10 cellular contexts compared by ENCODE assay signal in genomic region chr1:905811-906531, GRCh38. TPM values are rescaled to one million over a fixed set of nuclear protein-coding genes. Genes with fewer than 3 reads are reported as not detected.
A peak's percentile ranks its signal among the peaks of the same experiment; 100 is the strongest.
DNase-seq lines count a peak whose midpoint lies in the region; ATAC-seq, FAIRE-seq and TF ChIP-seq lines count a peak whose summit lies in the region.
"Had no signal": no experiment of that assay in that cellular context is flagged by ENCODE, and none has a peak within 500 bp of the region (broad histone marks: within the 10 kb centered on the region; RNA-seq: fewer than 3 reads in every experiment).

No MANE protein-coding gene starts in this region.

- CTCF ChIA-PET in K562 (lab: Yijun Ruan, JAX; ENCODE audit: low intra/inter-chr PET ratio) = interaction anchor here (0.7 kb wide), 1 partner anchor 32 kb away, joined by 3 read pairs; no protein-coding TSS in a partner anchor

- peaks cover 13 to 69% of the 10 kb centered on the region in 2 experiments for H3K4me1 ChIP-seq in K562 (replicated peaks in 1 of 2; ENCODE audit: control insufficient read depth in 2 of 2, insufficient read depth in 2 of 2, low read length in 2 of 2)
- H3K4me1 ChIP-seq in mesenchymal stem cell (ENCODE audit: control insufficient read depth, insufficient read depth, low read depth, low read length) = peaks cover 37% of the 10 kb centered on the region

- TF ChIP-seq EP300 in K562 (IDR thresholded peaks at IDR 0.05; ENCODE audit: low read length) = no peak

- no peaks in the 10 kb centered on the region for H3K36me3 Mint-ChIP-seq in naive thymus-derived CD8-positive, alpha-beta T cell

- H3K4me3 Mint-ChIP-seq in naive thymus-derived CD8-positive, alpha-beta T cell = peak overlapping the region in 9 of 10 donors; percentile 15 to 80 (median 59)

- no peak overlapping the region for H2BK15ac ChIP-seq in mesenchymal stem cell (ENCODE audit: low read depth, poor library complexity, severe bottlenecking)

- H3K14ac ChIP-seq in mesenchymal stem cell (ENCODE audit: low read length in 2 of 2) = no peak overlapping the region

- in situ Hi-C loops in K562 (cut with MboI) = no loop called here

- peak overlapping the region in 1 of 10 donors; percentile 55 for H3K27ac Mint-ChIP-seq in naive thymus-derived CD8-positive, alpha-beta T cell

- H2AK5ac ChIP-seq in mesenchymal stem cell (ENCODE audit: low read length, severe bottlenecking) = no peak overlapping the region

- peaks cover 7 to 15% (median 13%) of the 10 kb centered on the region in 4 donors for H3K4me1 Mint-ChIP-seq in naive thymus-derived CD8-positive, alpha-beta T cell

- H3K9ac ChIP-seq in K562 (ENCODE audit: insufficient read depth in 1 of 2, low read depth in 2 of 2, low read length in 2 of 2) (peak overlapping the region in 1 of 2 experiments; percentile 54; a peak in 2 of 4 replicates), mesenchymal stem cell (ENCODE audit: low read length) (no peak overlapping the region)

- no peak overlapping the region for H4K91ac ChIP-seq in mesenchymal stem cell (ENCODE audit: low read length)

- intact Hi-C loops in K562 (cut with micrococcal nuclease) = loop anchor here (2.0 kb wide), 1 partner anchor 71 kb away; no protein-coding TSS in a partner anchor

- H3K4me3 ChIP-seq in H7 (ENCODE audit: insufficient read depth, low read depth, low read length) (no peak overlapping the region), K562 (no peak overlapping the region), mesenchymal stem cell (ENCODE audit: insufficient read depth in 1 of 2, low read depth in 1 of 2, low read length in 2 of 2) (no peak overlapping the region)
- H3K4me3 ChIP-seq: uterus had no signal

- TF ChIP-seq POLR2A in K562 (conservative IDR thresholded peaks at IDR 0.05) = no peak

- FAIRE-seq in K562 (lab: Jason Lieb, UNC) = no peak

- H3K27me3 Mint-ChIP-seq in naive thymus-derived CD8-positive, alpha-beta T cell = peaks cover 7 to 44% (median 24%) of the 10 kb centered on the region in 5 donors

- BruUV-seq in K562 (replicated peaks; lab: Mats Ljungman, UMichigan) = no TSS peak

- no peak overlapping the region for H3K27ac ChIP-seq in K562 (ENCODE audit: extremely low read depth, low read depth, low read length)
- no peak overlapping the region for H3K27ac ChIP-seq in mesenchymal stem cell (ENCODE audit: low read length, poor library complexity, severe bottlenecking)
- H3K27ac ChIP-seq: uterus had no signal

- no peaks in the 10 kb centered on the region for H3K79me2 ChIP-seq in K562 (ENCODE audit: control insufficient read depth, insufficient read depth, low read length)

- H3K9me1 ChIP-seq in K562 (ENCODE audit: control insufficient read depth, insufficient read depth, low read length) = no peaks in the 10 kb centered on the region

- no peak overlapping the region for H2AFZ ChIP-seq in K562 (ENCODE audit: low read depth, low read length)
- H2AFZ ChIP-seq in mesenchymal stem cell (ENCODE audit: low read depth, low read length) = no peak overlapping the region

- no peak for ATAC-seq in K562
- ATAC-seq in naive thymus-derived CD8-positive, alpha-beta T cell = no peak
- no peak for ATAC-seq in GM18517 (IDR thresholded peaks at IDR 0.05; ENCODE audit: unreplicated experiment)
- no peak for ATAC-seq in HG03378 (IDR thresholded peaks at IDR 0.05; ENCODE audit: unreplicated experiment)

- peaks cover 31% of the 10 kb centered on the region for H3K27me3 ChIP-seq in H7 (ENCODE audit: control insufficient read depth, insufficient read depth, low read length)
- H3K27me3 ChIP-seq in K562 (ENCODE audit: control insufficient read depth in 2 of 2, insufficient read depth in 2 of 2, low read length in 2 of 2) = peaks cover 0 to 5% of the 10 kb centered on the region in 2 experiments; a peak in 1 of 5 replicates
- peaks cover 18 to 21% of the 10 kb centered on the region in 2 experiments for H3K27me3 ChIP-seq in mesenchymal stem cell (ENCODE audit: control insufficient read depth in 1 of 2, insufficient read depth in 1 of 2, low read length in 2 of 2)
- H3K27me3 ChIP-seq: uterus had no signal

- H3K9me3 ChIP-seq in K562 (replicated peaks; ENCODE audit: control insufficient read depth, insufficient read depth, low read depth, low read length) (no peaks in the 10 kb centered on the region), mesenchymal stem cell (ENCODE audit: control insufficient read depth, low read length) (no peaks in the 10 kb centered on the region)
- H3K9me3 ChIP-seq: uterus had no signal

- peak overlapping the region in 1 of 2 experiments; percentile 73 for H2BK12ac ChIP-seq in mesenchymal stem cell (ENCODE audit: low read length in 2 of 2)

- peaks cover 0 to 5% (median 0%) of the 10 kb centered on the region in 9 donors for H3K9me3 Mint-ChIP-seq in naive thymus-derived CD8-positive, alpha-beta T cell

- POLR2A ChIA-PET in K562 (lab: Yijun Ruan, JAX) = interaction anchor here (0.6 to 1.5 kb wide), 5 partner anchors 14 to 127 kb away, joined by 3 to 6 read pairs (median 5); no protein-coding TSS in a partner anchor
- POLR2A ChIA-PET in naive thymus-derived CD8-positive, alpha-beta T cell (lab: Charles Lee) = interaction anchor here (0.6 to 2.1 kb wide), 3 partner anchors 14 to 71 kb away, joined by 4 read pairs; no protein-coding TSS in a partner anchor

- WGBS in K562 (ENCODE audit: insufficient coverage, low coverage, missing lambda C conversion rate) = 76% methylated on average over 13 of the region's 13 CpGs
- WGBS in mesenchymal stem cell = 86% methylated on average over 13 of the region's 13 CpGs

- peak overlapping the region in 1 of 2 experiments; percentile 44 for H3K18ac ChIP-seq in mesenchymal stem cell (ENCODE audit: low read depth in 1 of 2, low read length in 2 of 2)

- TF ChIP-seq CTCF in K562 (IDR thresholded peaks at IDR 0.05 in 2 of 3, conservative IDR thresholded peaks at IDR 0.05 in 1 of 3; ENCODE audit: insufficient read depth in 2 of 3, low read depth in 1 of 3, low read length in 3 of 3) = no peak

- H2BK5ac ChIP-seq in mesenchymal stem cell (ENCODE audit: low read depth, low read length, poor library complexity, severe bottlenecking) = no peak overlapping the region

- H3K4me2 ChIP-seq in K562 (ENCODE audit: insufficient read depth, low read length) (no peak overlapping the region), mesenchymal stem cell (ENCODE audit: low read length, poor library complexity, severe bottlenecking) (no peak overlapping the region)

- no peaks in the 10 kb centered on the region for H3K79me1 ChIP-seq in mesenchymal stem cell (replicated peaks; ENCODE audit: low read length, poor library complexity, severe bottlenecking)

- H2BK120ac ChIP-seq in mesenchymal stem cell (ENCODE audit: low read depth, low read length) = no peak overlapping the region

- H4K8ac ChIP-seq in mesenchymal stem cell (ENCODE audit: low read length) = no peak overlapping the region

- H4K20me1 ChIP-seq in K562 (replicated peaks; ENCODE audit: control insufficient read depth, insufficient read depth, low read length) = no peaks in the 10 kb centered on the region; the same call in 1 of the 2 replicates

- DNase-seq in AG08396 (ENCODE audit: low spot score) (peak; percentile 36), H7 (peak; percentile 60), K562 (ENCODE audit: extremely low read depth in 1 of 4, low spot score in 3 of 4) (peak in 1 of 4 experiments; percentile 10), mesenchymal stem cell (no peak), islet precursor cell (no peak)
- DNase-seq in naive thymus-derived CD8-positive, alpha-beta T cell = peak in 1 of 10 donors; percentile 5
- DNase-seq: activated CD4-positive, alpha-beta T cell treated with anti-CD3 and anti-CD28 coated beads, Interleukin-2, amount 50 U/mL, for 4 hours had no signal

- H3K23ac ChIP-seq in mesenchymal stem cell (ENCODE audit: low read length in 2 of 2) = no peak overlapping the region

- no peak overlapping the region for H3K4ac ChIP-seq in mesenchymal stem cell (ENCODE audit: low read depth in 1 of 2, low read length in 2 of 2)

- TF ChIP-seq RAD21 in K562 (CRISPR knock-in tag; conservative IDR thresholded peaks at IDR 0.05 in 1 of 2, IDR thresholded peaks at IDR 0.05 in 1 of 2) = no peak

- no peaks in the 10 kb centered on the region for H3K36me3 ChIP-seq in H7 (replicated peaks; ENCODE audit: control insufficient read depth, insufficient read depth, low read length)
- H3K36me3 ChIP-seq in K562 (ENCODE audit: control insufficient read depth, insufficient read depth, low read length) = no peaks in the 10 kb centered on the region
- H3K36me3 ChIP-seq in mesenchymal stem cell (ENCODE audit: control insufficient read depth in 1 of 2, insufficient read depth in 2 of 2, low read depth in 1 of 2, low read length in 2 of 2) = peaks cover 0 to 2% of the 10 kb centered on the region in 2 experiments
- H3K36me3 ChIP-seq: uterus had no signal

RNA-seq across cellular contexts. Expression of gene SAMD11, which starts 17.8 kb away (rescaled TPM):
- total RNA-seq in H7 (2014; rRNA removed; shearing (Covaris generic)) = 14.8 and 17.4 TPM in 2 replicates
- 0.42 and 1.3 TPM in 2 replicates for total RNA-seq in K562 (2011; cell fraction: chromatin; rRNA removed; ENCODE audit: low replicate concordance)
- total RNA-seq in K562 (2011; cell fraction: nucleolus; rRNA removed) = 1.2 and 1.8 TPM in 2 replicates
- 0.31 and 0.44 TPM in 2 replicates for total RNA-seq in K562 (2011; cell fraction: nucleoplasm; rRNA removed)
- total RNA-seq in K562 (2014; rRNA removed) (0.41 and 0.82 TPM in 2 replicates), K562 (2014; rRNA removed; fragmentation: Illumina TruSeq; extraction: Trizol) (0.07 TPM in 1 of 2 replicates, not detected in the other), K562 (2015; rRNA removed; fragmentation: Illumina TruSeq; extraction: Trizol) (0.11 and 0.26 TPM in 2 replicates), K562 (2021) (0.38 and 0.49 TPM in 2 replicates)
- polyA plus RNA-seq in K562 (2011; rRNA removed) (0.24 and 0.31 TPM in 2 replicates), K562 (2014; fragmentation: Illumina TruSeq; extraction: Trizol) (not detected in 2 replicates), K562 (2014; fragmentation: Nextera tagmentation; extraction: Ambion mirVana) (under 1 TPM in 1 of 2 experiments, not detected in 1; 0.08 TPM), K562 (2014; rRNA removed) (0.07 and 0.32 TPM in 2 replicates)
- polyA plus RNA-seq in K562 (2011; cell fraction: cytosol; rRNA removed) = 0.37 and 0.73 TPM in 2 replicates
- polyA plus RNA-seq in K562 (2011; cell fraction: nucleus; rRNA removed) = 1.6 and 3.1 TPM in 2 replicates
- 0.36 and 0.64 TPM in 2 replicates for polyA plus RNA-seq in K562 (2012)
- polyA minus RNA-seq in K562 (2011; rRNA and poly(A)+ RNA removed) = not detected in 2 replicates
- polyA minus RNA-seq in K562 (2011; cell fraction: cytosol; rRNA and poly(A)+ RNA removed) = 1.3 and 3.5 TPM in 2 replicates
- polyA minus RNA-seq in K562 (2011; cell fraction: nucleus; rRNA and poly(A)+ RNA removed) = 0.94 and 1.6 TPM in 2 replicates
- total RNA-seq in naive thymus-derived CD8-positive, alpha-beta T cell = not detected
- under 1 TPM in 1 of 3 donors, not detected in 2; 0.29 TPM for polyA plus RNA-seq in naive thymus-derived CD8-positive, alpha-beta T cell
- 2.2 TPM for polyA plus RNA-seq in mesenchymal stem cell (2013, experiment 1 of 2)
- 1.9 TPM for polyA plus RNA-seq in mesenchymal stem cell (2013, experiment 2 of 2)

RNA-seq across cellular contexts. Expression of gene NOC2L, which starts 53.1 kb away (rescaled TPM):
- 239 and 287 TPM in 2 replicates for total RNA-seq in H7 (2014; rRNA removed; shearing (Covaris generic))
- 185 and 348 TPM in 2 replicates for total RNA-seq in K562 (2011; cell fraction: chromatin; rRNA removed; ENCODE audit: low replicate concordance)
- total RNA-seq in K562 (2011; cell fraction: nucleolus; rRNA removed) = 202 and 208 TPM in 2 replicates
- total RNA-seq in K562 (2011; cell fraction: nucleoplasm; rRNA removed) = 191 and 196 TPM in 2 replicates
- 363 and 418 TPM in 2 replicates for total RNA-seq in K562 (2014; rRNA removed)
- total RNA-seq in K562 (2014; rRNA removed; fragmentation: Illumina TruSeq; extraction: Trizol) = 111 and 128 TPM in 2 replicates
- total RNA-seq in K562 (2015; rRNA removed; fragmentation: Illumina TruSeq; extraction: Trizol) = 214 and 216 TPM in 2 replicates
- total RNA-seq in K562 (2021) = 407 and 410 TPM in 2 replicates
- polyA plus RNA-seq in K562 (2011; rRNA removed) = 86.6 and 118 TPM in 2 replicates
- polyA plus RNA-seq in K562 (2011; cell fraction: cytosol; rRNA removed) = 166 and 242 TPM in 2 replicates
- polyA plus RNA-seq in K562 (2011; cell fraction: nucleus; rRNA removed) = 153 and 201 TPM in 2 replicates
- polyA plus RNA-seq in K562 (2012) = 162 and 252 TPM in 2 replicates
- polyA plus RNA-seq in K562 (2014; fragmentation: Illumina TruSeq; extraction: Trizol) = 200 and 279 TPM in 2 replicates
- polyA plus RNA-seq in K562 (2014; fragmentation: Nextera tagmentation; extraction: Ambion mirVana) = 1 to 10 TPM; 4.0 to 9.7 TPM
- 260 and 299 TPM in 2 replicates for polyA plus RNA-seq in K562 (2014; rRNA removed)
- polyA minus RNA-seq in K562 (2011; rRNA and poly(A)+ RNA removed) = 113 and 170 TPM in 2 replicates
- polyA minus RNA-seq in K562 (2011; cell fraction: cytosol; rRNA and poly(A)+ RNA removed) = 169 and 187 TPM in 2 replicates
- polyA minus RNA-seq in K562 (2011; cell fraction: nucleus; rRNA and poly(A)+ RNA removed) = 36.1 and 52.3 TPM in 2 replicates
- 10 to 100 TPM; 72.3 to 78.3 TPM for total RNA-seq in naive thymus-derived CD8-positive, alpha-beta T cell
- polyA plus RNA-seq in naive thymus-derived CD8-positive, alpha-beta T cell = 10 to 100 TPM; 49.5 to 68.2 (median 60.5) TPM
- polyA plus RNA-seq in mesenchymal stem cell (2013, experiment 1 of 2) = 32.5 TPM
- polyA plus RNA-seq in mesenchymal stem cell (2013, experiment 2 of 2) = 33.0 TPM

RNA-seq across cellular contexts. Expression of gene KLHL17, which starts 54.4 kb away (rescaled TPM):
- total RNA-seq in H7 (2014; rRNA removed; shearing (Covaris generic)) = 50.8 and 87.8 TPM in 2 replicates
- total RNA-seq in K562 (2011; cell fraction: chromatin; rRNA removed; ENCODE audit: low replicate concordance) = 105 and 413 TPM in 2 replicates
- total RNA-seq in K562 (2011; cell fraction: nucleolus; rRNA removed) = 347 and 361 TPM in 2 replicates
- total RNA-seq in K562 (2011; cell fraction: nucleoplasm; rRNA removed) = 167 and 188 TPM in 2 replicates
- total RNA-seq in K562 (2014; rRNA removed) (30.7 and 30.8 TPM in 2 replicates), K562 (2014; rRNA removed; fragmentation: Illumina TruSeq; extraction: Trizol) (1.5 and 2.9 TPM in 2 replicates), K562 (2015; rRNA removed; fragmentation: Illumina TruSeq; extraction: Trizol) (13.0 and 16.3 TPM in 2 replicates), K562 (2021) (58.1 and 71.4 TPM in 2 replicates)
- polyA plus RNA-seq in K562 (2011; rRNA removed) (18.6 and 49.7 TPM in 2 replicates), K562 (2014; fragmentation: Illumina TruSeq; extraction: Trizol) (7.2 and 22.1 TPM in 2 replicates), K562 (2014; fragmentation: Nextera tagmentation; extraction: Ambion mirVana) (under 1 TPM; 0.14 to 0.55 TPM), K562 (2014; rRNA removed) (67.3 and 84.8 TPM in 2 replicates)
- polyA plus RNA-seq in K562 (2011; cell fraction: cytosol; rRNA removed) = 22.8 and 35.9 TPM in 2 replicates
- polyA plus RNA-seq in K562 (2011; cell fraction: nucleus; rRNA removed) = 819 and 946 TPM in 2 replicates
- polyA plus RNA-seq in K562 (2012) = 31.2 and 45.6 TPM in 2 replicates
- polyA minus RNA-seq in K562 (2011; rRNA and poly(A)+ RNA removed) = 3.4 and 5.1 TPM in 2 replicates
- polyA minus RNA-seq in K562 (2011; cell fraction: cytosol; rRNA and poly(A)+ RNA removed) = 8.9 and 14.1 TPM in 2 replicates
- polyA minus RNA-seq in K562 (2011; cell fraction: nucleus; rRNA and poly(A)+ RNA removed) = 72.0 and 97.5 TPM in 2 replicates
- total RNA-seq in naive thymus-derived CD8-positive, alpha-beta T cell = 10 to 100 TPM; 36.4 to 37.4 TPM
- 1 to 10 TPM in 2 of 3 donors, under 1 TPM in 1; 0.94 to 2.0 (median 1.1) TPM for polyA plus RNA-seq in naive thymus-derived CD8-positive, alpha-beta T cell
- 11.5 TPM for polyA plus RNA-seq in mesenchymal stem cell (2013, experiment 1 of 2)
- 12.5 TPM for polyA plus RNA-seq in mesenchymal stem cell (2013, experiment 2 of 2)

Comparison
In these comparisons a context has a peak if more than half of its experiments do, and no peak if none do; other contexts are left out.
1. DNase-seq: peak in AG08396 (single experiment) and H7 (single experiment); none in mesenchymal stem cell (single experiment) and islet precursor cell (single experiment).